Comparison of ENCODE assay signal across 10 cellular contexts in the genomic region with DNA sequence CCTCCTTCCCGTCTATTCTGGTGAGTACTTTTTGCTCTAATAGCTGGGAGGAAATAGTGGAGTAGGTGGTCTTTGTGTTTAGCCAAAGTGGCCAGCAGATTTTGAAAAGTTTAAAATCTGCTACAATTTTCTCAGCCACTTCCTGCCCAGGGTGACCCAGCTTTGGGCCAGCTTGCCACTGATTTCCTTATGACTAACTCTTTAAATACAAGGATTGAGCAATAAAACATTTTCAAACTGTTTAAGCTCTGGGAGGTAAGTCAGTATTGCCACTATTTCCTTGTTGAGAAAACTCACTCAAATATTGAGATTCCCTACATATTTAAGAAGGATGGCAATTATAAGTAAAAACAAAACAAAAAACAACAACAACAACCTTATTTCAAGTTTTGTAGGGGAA. TPM values are rescaled to one million over a fixed set of nuclear protein-coding genes. Genes with fewer than 3 reads are reported as not detected.
DNase-seq lines count a peak whose midpoint lies in the region; ATAC-seq and TF ChIP-seq lines count a peak whose summit lies in the region.
"Had no signal": no experiment of that assay in that cellular context is flagged by ENCODE, and none has a peak within 500 bp of the region (broad histone marks: within the 10 kb centered on the region; RNA-seq: fewer than 3 reads in every experiment).

No MANE protein-coding gene starts in this region.

- DNase-seq in AG09309 (ENCODE audit: low read depth) (peak; percentile 45), MG63 (peak; percentile 56), MCF 10A (ENCODE audit: unreplicated experiment) (peak; percentile 74), lung (ENCODE audit: low spot score) (peak; percentile 46), neuronal stem cell (ENCODE audit: low spot score) (no peak), A673 (ENCODE audit: low spot score) (no peak), NCI-H2171 treated with DMSO at 0.1 percent for 48 hours (lab: John Stamatoyannopoulos, UW) (no peak)
- DNase-seq: anterior cingulate cortex had no signal

- H2BK120ac ChIP-seq in neuronal stem cell (ENCODE audit: low read depth, low read length), result no peak overlapping the region

- no peak for TF ChIP-seq CTCF in AG09309 (IDR thresholded peaks at IDR 0.05; ENCODE audit: control insufficient read depth, insufficient read depth, low read depth, low read length, missing control alignments)
- TF ChIP-seq CTCF in MCF 10A (IDR thresholded peaks at IDR 0.05; ENCODE audit: unreplicated experiment), result no peak
- TF ChIP-seq CTCF in lung (IDR thresholded peaks at IDR 0.05; ENCODE audit: control extremely low read depth, extremely low read depth), result no peak
- no peak for TF ChIP-seq CTCF in A673 (conservative IDR thresholded peaks at IDR 0.05; ENCODE audit: low read depth, low read length)

- CTCF ChIA-PET in MCF 10A (lab: Yijun Ruan, JAX), result interaction anchor here (0.5 to 1.3 kb wide), 2 partner anchors 131 to 300 kb away, joined by 5 to 6 read pairs; partner anchors contain the start of gene CENPW
- CTCF ChIA-PET in A673 (lab: Charles Lee), result no interaction called here

- H3K18ac ChIP-seq in neuronal stem cell (ENCODE audit: low read length), result no peak overlapping the region

- BruUV-seq in MCF 10A (replicated peaks; lab: Mats Ljungman, UMichigan), result no TSS peak
- BruUV-seq in A673 (replicated peaks; lab: Mats Ljungman, UMichigan), result no TSS peak

- H3K14ac ChIP-seq in neuronal stem cell (ENCODE audit: low read length), result no peak overlapping the region

- H3K27me3 ChIP-seq in MG63, result no peaks in the 10 kb centered on the region
- H3K27me3 ChIP-seq in lung (ENCODE audit: control insufficient read depth, insufficient read depth), result no peaks in the 10 kb centered on the region
- H3K27me3 ChIP-seq in neuronal stem cell (ENCODE audit: control insufficient read depth in 3 of 3, insufficient read depth in 3 of 3, low read depth in 1 of 3, low read length in 3 of 3), result no peaks in the 10 kb centered on the region
- H3K27me3 ChIP-seq in A673 (replicated peaks; ENCODE audit: insufficient read depth, low read depth, low read length, poor library complexity), result no peaks in the 10 kb centered on the region

- no peak overlapping the region for H3K4ac ChIP-seq in neuronal stem cell (ENCODE audit: low read length)

- H3K23ac ChIP-seq in neuronal stem cell (ENCODE audit: low read depth, low read length, poor library complexity), result no peak overlapping the region

- intact Hi-C loops in MCF 10A (cut with micrococcal nuclease), result no loop called here
- intact Hi-C loops in A673 (cut with micrococcal nuclease; ENCODE audit: unreplicated experiment), result no loop called here

- peaks cover 21% of the 10 kb centered on the region for H3K36me3 ChIP-seq in MG63
- peaks cover 2 to 18% of the 10 kb centered on the region in 2 donors for H3K36me3 ChIP-seq in lung (ENCODE audit: control insufficient read depth in 2 of 2, insufficient read depth in 2 of 2, low read length in 2 of 2)
- H3K36me3 ChIP-seq in neuronal stem cell (replicated peaks in 1 of 2; ENCODE audit: control insufficient read depth in 2 of 2, insufficient read depth in 2 of 2, low read length in 2 of 2), result peaks cover 0 to 69% of the 10 kb centered on the region in 2 donors
- peaks cover 15% of the 10 kb centered on the region for H3K36me3 ChIP-seq in A673 (ENCODE audit: insufficient read depth, low read length, poor library complexity, severe bottlenecking)

- H4K8ac ChIP-seq in neuronal stem cell (ENCODE audit: low read depth, low read length), result no peak overlapping the region

- no peak overlapping the region for H2BK12ac ChIP-seq in neuronal stem cell (ENCODE audit: low read length)

- no peak overlapping the region for H3K4me2 ChIP-seq in neuronal stem cell (ENCODE audit: insufficient read depth, low read length, poor library complexity, severe bottlenecking)

- H3K9me3 Mint-ChIP-seq in MCF 10A (ENCODE audit: unreplicated experiment), result no peaks in the 10 kb centered on the region
- H3K9me3 Mint-ChIP-seq: stimulated activated effector memory CD8-positive, alpha-beta T cell treated with anti-CD3 and anti-CD28 coated beads, Interleukin-12 subunit alpha, Interleukin-12 subunit beta, amount 100 ng/mL, for 72 hours had no signal

- peak overlapping the region; percentile 36 for H3K4me3 Mint-ChIP-seq in MCF 10A (ENCODE audit: unreplicated experiment)
- H3K4me3 Mint-ChIP-seq: stimulated activated effector memory CD8-positive, alpha-beta T cell treated with anti-CD3 and anti-CD28 coated beads, Interleukin-12 subunit alpha, Interleukin-12 subunit beta, amount 100 ng/mL, for 72 hours had no signal

- no peaks in the 10 kb centered on the region for H3K79me1 ChIP-seq in neuronal stem cell (ENCODE audit: low read depth, low read length)

- H3K4me3 ChIP-seq in AG09309 (ENCODE audit: control insufficient read depth, low read depth, low read length) (no peak overlapping the region), MG63 (no peak overlapping the region), lung (no peak overlapping the region), neuronal stem cell (ENCODE audit: low read length in 2 of 2) (no peak overlapping the region), A673 (ENCODE audit: low read depth, low read length, poor library complexity, severe bottlenecking) (no peak overlapping the region)

- POLR2A ChIA-PET in MCF 10A (lab: Yijun Ruan, JAX), result interaction anchor here (0.6 to 0.7 kb wide), 2 partner anchors 14 to 22 kb away, joined by 3 read pairs; no protein-coding TSS in a partner anchor
- POLR2A ChIA-PET in A673 (lab: Charles Lee; ENCODE audit: low non-redundant PET), result no interaction called here

- H3K36me3 Mint-ChIP-seq in MCF 10A (ENCODE audit: insufficient read depth, unreplicated experiment), result peaks cover 54% of the 10 kb centered on the region

- H3K4me1 ChIP-seq in lung (ENCODE audit: control insufficient read depth in 2 of 2, insufficient read depth in 2 of 2, low read length in 2 of 2) (no peaks in the 10 kb centered on the region), neuronal stem cell (ENCODE audit: control insufficient read depth in 2 of 2, insufficient read depth in 1 of 2, low read depth in 1 of 2, low read length in 2 of 2) (peaks cover 4 to 11% of the 10 kb centered on the region in 2 donors), A673 (ENCODE audit: insufficient read depth, low read length, poor library complexity, severe bottlenecking) (no peaks in the 10 kb centered on the region)

- WGBS in lung, 2 donors, result 28 to 45% methylated on average over 1 of the region's 1 CpG
- WGBS in neuronal stem cell (ENCODE audit: extremely low coverage in 2 of 2, insufficient read length in 2 of 2, insufficient replicate concordance in 1 of 2), 2 donors, result no CpG with 5 or more reads among the region's 1 CpG

- H2BK15ac ChIP-seq in neuronal stem cell (ENCODE audit: low read length), result no peak overlapping the region

- H3K27ac Mint-ChIP-seq in MCF 10A (ENCODE audit: low read depth, unreplicated experiment), result peak overlapping the region; percentile 77
- H3K27ac Mint-ChIP-seq: stimulated activated effector memory CD8-positive, alpha-beta T cell treated with anti-CD3 and anti-CD28 coated beads, Interleukin-12 subunit alpha, Interleukin-12 subunit beta, amount 100 ng/mL, for 72 hours had no signal

- no peak overlapping the region for H3K9ac ChIP-seq in neuronal stem cell (ENCODE audit: low read depth, low read length, poor library complexity)

- H2AFZ ChIP-seq in neuronal stem cell (ENCODE audit: low read length), result no peak overlapping the region

- H4K91ac ChIP-seq in neuronal stem cell (ENCODE audit: low read depth, low read length, poor library complexity), result no peak overlapping the region

- peaks cover 13% of the 10 kb centered on the region for H3K4me1 Mint-ChIP-seq in MCF 10A (ENCODE audit: insufficient read depth, unreplicated experiment)
- H3K4me1 Mint-ChIP-seq: stimulated activated effector memory CD8-positive, alpha-beta T cell treated with anti-CD3 and anti-CD28 coated beads, Interleukin-12 subunit alpha, Interleukin-12 subunit beta, amount 100 ng/mL, for 72 hours had no signal

- H3K27ac ChIP-seq in lung (ENCODE audit: low read depth in 1 of 2, low read length in 1 of 2) (no peak overlapping the region), neuronal stem cell (replicated peaks; ENCODE audit: low read length) (no peak overlapping the region), A673 (ENCODE audit: low read depth, low read length, poor library complexity, severe bottlenecking) (no peak overlapping the region)

- no peak overlapping the region for H2BK5ac ChIP-seq in neuronal stem cell (ENCODE audit: low read length)

- no peaks in the 10 kb centered on the region for H3K27me3 Mint-ChIP-seq in MCF 10A (ENCODE audit: insufficient read depth, unreplicated experiment)

- peaks cover 4% of the 10 kb centered on the region; the same call in 1 of the 2 replicates for H3K9me3 ChIP-seq in MG63
- no peaks in the 10 kb centered on the region for H3K9me3 ChIP-seq in lung (ENCODE audit: control insufficient read depth in 2 of 2, insufficient read depth in 1 of 2, low read length in 1 of 2)
- H3K9me3 ChIP-seq in neuronal stem cell (replicated peaks in 1 of 2; ENCODE audit: control insufficient read depth in 2 of 2, insufficient read depth in 1 of 2, low read depth in 1 of 2, low read length in 2 of 2), result peaks cover 0 to 21% of the 10 kb centered on the region in 2 donors
- no peaks in the 10 kb centered on the region for H3K9me3 ChIP-seq in A673 (ENCODE audit: low read depth, low read length, poor library complexity, severe bottlenecking)

- peak; percentile 79 for ATAC-seq in lung (ENCODE audit: insufficient read depth, low FRiP score)
- ATAC-seq in HG03460 (IDR thresholded peaks at IDR 0.05; ENCODE audit: unreplicated experiment), result no peak
- ATAC-seq: stimulated activated effector memory CD8-positive, alpha-beta T cell treated with anti-CD3 and anti-CD28 coated beads, Interleukin-12 subunit alpha, Interleukin-12 subunit beta, amount 100 ng/mL, for 72 hours had no signal

- no peak overlapping the region for H2AK5ac ChIP-seq in neuronal stem cell (ENCODE audit: low read depth, low read length)

RNA-seq across cellular contexts. Expression of gene TRMT11, which starts 54.5 kb away (rescaled TPM):
- total RNA-seq in MG63 (2014; rRNA removed; shearing (Covaris generic); ENCODE audit: low replicate concordance), result 7.7 and 11.2 TPM in 2 replicates
- total RNA-seq in MCF 10A (2022) (28.8 and 32.5 TPM in 2 replicates), lung (10 to 100 TPM; 17.0 to 46.1 TPM), A673 (2021) (25.9 and 29.1 TPM in 2 replicates)
- 10 to 100 TPM in 1 of 2 donors, 1 to 10 TPM in 1; 9.9 to 13.6 TPM for polyA plus RNA-seq in lung
- polyA plus RNA-seq in neuronal stem cell (2013, experiment 1 of 2), result 30.6 TPM
- polyA plus RNA-seq in neuronal stem cell (2013, experiment 2 of 2), result 32.7 TPM

Comparison
In these comparisons a context has a peak if more than half of its experiments do, and no peak if none do; other contexts are left out.
1. DNase-seq: peak in AG09309 (single experiment), MG63 (single experiment), MCF 10A (single experiment) and lung (single experiment); none in neuronal stem cell (single experiment), A673 (single experiment) and NCI-H2171 treated with DMSO at 0.1 percent for 48 hours (single experiment).